Comparison of ENCODE assay signal across 8 cellular contexts in genomic region chr14:53180272-53181221, GRCh38. TPM values are rescaled to one million over a fixed set of nuclear protein-coding genes. Genes with fewer than 3 reads are reported as not detected.
DNase-seq lines count a peak whose midpoint lies in the region; ATAC-seq, FAIRE-seq and TF ChIP-seq lines count a peak whose summit lies in the region.

No MANE protein-coding gene starts in this region.

- H4K20me1 ChIP-seq in PC-3 (ENCODE audit: low read length): no peaks in the 10 kb centered on the region

- H3K4me2 ChIP-seq in PC-3 (ENCODE audit: low read length): no peak overlapping the region

- DNase-seq in GM13977 (ENCODE audit: low spot score): no peak
- no peak for DNase-seq in PC-3
- peak; percentile 33 for DNase-seq in astrocyte of the spinal cord (ENCODE audit: low read depth, low spot score)
- DNase-seq in stimulated activated CD4-positive, alpha-beta T cell treated with anti-CD3 and anti-CD28 coated beads, Interleukin-15, amount 100 ng/mL, for 24 hours: peak; percentile 57
- no peak for DNase-seq in NK-92 (lab: John Stamatoyannopoulos, UW; ENCODE audit: unreplicated experiment)
- no peak for DNase-seq in frontal cortex (ENCODE audit: low spot score in 2 of 2)
- DNase-seq in left lobe of liver (ENCODE audit: low spot score): no peak

- H3K27ac ChIP-seq in PC-3 (ENCODE audit: low read length): no peak overlapping the region

- H3K9me3 ChIP-seq in PC-3 (ENCODE audit: low read length): no peaks in the 10 kb centered on the region

- no peak for ATAC-seq in PC-3
- no peak for ATAC-seq in HG03520 (IDR thresholded peaks at IDR 0.05; ENCODE audit: unreplicated experiment)
- ATAC-seq in left lobe of liver: no peak

- intact Hi-C loops in PC-3 (cut with micrococcal nuclease): no loop called here

- no TSS peak for BruUV-seq in PC-3 (replicated peaks; lab: Mats Ljungman, UMichigan)

- in situ Hi-C loops in GM13977 (cut with MboI; ENCODE audit: low pct_unique_long_range_greater_than_20kb, low sequenced_read_pairs, unreplicated experiment): no loop called here
- in situ Hi-C loops in astrocyte of the spinal cord (cut with HindIII; ENCODE audit: low sequenced_read_pairs): no loop called here

- CTCF ChIA-PET in PC-3 (lab: Charles Lee): interaction anchor here (0.6 kb wide), 1 partner anchor 145 kb away, joined by 3 read pairs; no protein-coding TSS in a partner anchor

- no peaks in the 10 kb centered on the region for H3K79me2 ChIP-seq in PC-3 (ENCODE audit: low read length)

- no peaks in the 10 kb centered on the region for H3K9me2 ChIP-seq in PC-3 (replicated peaks; ENCODE audit: low read length)

- H3K4me1 ChIP-seq in PC-3 (ENCODE audit: insufficient read depth, low read length): no peaks in the 10 kb centered on the region

- peak; percentile 47 for TF ChIP-seq CTCF in GM13977 (IDR thresholded peaks at IDR 0.05; ENCODE audit: extremely low read depth, insufficient read depth, missing control alignments)
- TF ChIP-seq CTCF in PC-3 (conservative IDR thresholded peaks at IDR 0.05; ENCODE audit: low read depth, low read length): peak; percentile 27; the same call in 1 of the 2 replicates
- TF ChIP-seq CTCF in astrocyte of the spinal cord (IDR thresholded peaks at IDR 0.05; ENCODE audit: low read depth, low read length): peak; percentile 20

- POLR2A ChIA-PET in PC-3 (lab: Charles Lee; ENCODE audit: unreplicated experiment): no interaction called here

- no peak overlapping the region for H3K9ac ChIP-seq in PC-3 (ENCODE audit: low read length)

- H2AFZ ChIP-seq in PC-3 (ENCODE audit: low read length): no peak overlapping the region

- no peaks in the 10 kb centered on the region for H3F3A ChIP-seq in PC-3 (ENCODE audit: low read length, unreplicated experiment)

- H3K36me3 ChIP-seq in PC-3 (ENCODE audit: low read depth, low read length): no peaks in the 10 kb centered on the region

- H3K4me3 ChIP-seq in PC-3 (ENCODE audit: low read length) (no peak overlapping the region), astrocyte of the spinal cord (ENCODE audit: low read depth, low read length) (no peak overlapping the region)

- no peak for FAIRE-seq in frontal cortex (lab: Jason Lieb, UNC)

- no peaks in the 10 kb centered on the region for H3K27me3 ChIP-seq in PC-3 (ENCODE audit: low read length)

RNA-seq across cellular contexts. Expression of gene DDHD1, which starts 27.4 kb away (rescaled TPM):
- total RNA-seq in PC-3 (2014; rRNA removed) (10.6 and 10.7 TPM in 2 replicates), frontal cortex (24.5 TPM), left lobe of liver (3.3 TPM)

Comparison
In these comparisons a context has a peak if more than half of its experiments do, and no peak if none do; other contexts are left out.
1. DNase-seq: peak in astrocyte of the spinal cord (single experiment) and stimulated activated CD4-positive, alpha-beta T cell treated with anti-CD3 and anti-CD28 coated beads, Interleukin-15, amount 100 ng/mL, for 24 hours (single experiment); none in GM13977 (single experiment), PC-3 (single experiment), NK-92 (single experiment), frontal cortex (0 of 2) and left lobe of liver (single experiment).
2. Peak in every context shown above with its lines, with median percentiles within 50 percentile points of each other: CTCF ChIP-seq.